Comparison of ENCODE assay signal across 9 cellular contexts in genomic region chr1:62508187-62508758, GRCh38.
DNase-seq lines count a peak whose midpoint lies in the region; ATAC-seq, FAIRE-seq and TF ChIP-seq lines count a peak whose summit lies in the region.
"Had no signal": no experiment of that assay in that cellular context is flagged by ENCODE, and none has a peak within 500 bp of the region (broad histone marks: within the 10 kb centered on the region; RNA-seq: fewer than 3 reads in every experiment).

No MANE protein-coding gene starts in this region.

- no peak overlapping the region for H2AFZ ChIP-seq in SK-N-SH (ENCODE audit: low read depth)

- no peak overlapping the region for H3K4me2 ChIP-seq in SK-N-SH

- ATAC-seq in GM21423 (IDR thresholded peaks at IDR 0.05; ENCODE audit: unreplicated experiment): no peak
- no peak for ATAC-seq in HG03280 (IDR thresholded peaks at IDR 0.05; ENCODE audit: unreplicated experiment)

- H3F3A ChIP-seq in SK-N-SH (replicated peaks; ENCODE audit: insufficient read depth): peaks cover 18% of the 10 kb centered on the region

- H3K4me1 ChIP-seq in SK-N-SH (ENCODE audit: control insufficient read depth in 1 of 2, insufficient read depth in 2 of 2, low read depth in 1 of 2, low read length in 1 of 2): no peaks in the 10 kb centered on the region; a peak in 2 of 4 replicates
- no peaks in the 10 kb centered on the region for H3K4me1 ChIP-seq in small intestine (ENCODE audit: control insufficient read depth in 2 of 2, insufficient read depth in 1 of 2, low read depth in 1 of 2, low read length in 1 of 2)

- no peak overlapping the region for H3K9ac ChIP-seq in SK-N-SH

- CTCF ChIA-PET in SK-N-SH (lab: Yijun Ruan, JAX): interaction anchor here (0.5 to 6.9 kb wide), 52 partner anchors 8 to 626 kb away, joined by 3 to 121 read pairs (median 4); partner anchors contain the start of gene DOCK7

- H3K27me3 ChIP-seq in SK-N-SH (ENCODE audit: insufficient read depth): no peaks in the 10 kb centered on the region
- no peaks in the 10 kb centered on the region for H3K27me3 ChIP-seq in small intestine (ENCODE audit: control insufficient read depth in 2 of 2, insufficient read depth in 2 of 2, low read length in 2 of 2)
- H3K27me3 ChIP-seq: neutrophil had no signal

- H3K36me3 ChIP-seq in SK-N-SH (replicated peaks in 1 of 2; ENCODE audit: control insufficient read depth in 1 of 2, insufficient read depth in 2 of 2, low read length in 1 of 2) (peaks cover 54 to 79% of the 10 kb centered on the region in 2 experiments), small intestine (ENCODE audit: control insufficient read depth in 2 of 2, insufficient read depth in 2 of 2, low read length in 2 of 2) (peaks cover 1 to 4% of the 10 kb centered on the region in 2 donors)
- H3K36me3 ChIP-seq: neutrophil had no signal

- peak; percentile 75 for TF ChIP-seq CTCF in SK-N-SH (IDR thresholded peaks at IDR 0.05)
- TF ChIP-seq CTCF in fibroblast of villous mesenchyme (IDR thresholded peaks at IDR 0.05; ENCODE audit: insufficient read depth, low read depth, low read length): peak; percentile 63

- H3K27ac ChIP-seq in SK-N-SH (ENCODE audit: low read depth in 2 of 2, low read length in 1 of 2) (no peak overlapping the region), small intestine (ENCODE audit: low read depth in 1 of 2, low read length in 1 of 2) (no peak overlapping the region)
- H3K27ac ChIP-seq: neutrophil had no signal

- POLR2A ChIA-PET in SK-N-SH (lab: Yijun Ruan, JAX): no interaction called here

- no peak for TF ChIP-seq EP300 in SK-N-SH (IDR thresholded peaks at IDR 0.05; ENCODE audit: borderline replicate concordance in 1 of 2, low read depth in 1 of 2, low read length in 1 of 2)

- 96% methylated on average over 1 of the region's 1 CpG for WGBS in SK-N-SH (ENCODE audit: low lambda C conversion rate)
- 90 to 95% (median 93%) methylated on average over 1 of the region's 1 CpG for WGBS in small intestine, 3 donors

- no peaks in the 10 kb centered on the region for H3K79me2 ChIP-seq in SK-N-SH (ENCODE audit: insufficient read depth)

- TF ChIP-seq RAD21 in SK-N-SH (IDR thresholded peaks at IDR 0.05; ENCODE audit: low read length): peak; percentile 77

- FAIRE-seq in small intestine (lab: Jason Lieb, UNC): peak; percentile 59

- H4K20me1 ChIP-seq in SK-N-SH (ENCODE audit: insufficient read depth): no peaks in the 10 kb centered on the region

- H3K9me2 ChIP-seq in SK-N-SH: no peaks in the 10 kb centered on the region

- peak; percentile 53 for DNase-seq in DMS53 treated with DMSO at 0.1 percent for 48 hours (lab: John Stamatoyannopoulos, UW; ENCODE audit: unreplicated experiment)
- peak; percentile 4 for DNase-seq in HuH-7 (ENCODE audit: low spot score)
- DNase-seq in SK-N-SH: peak; percentile 33
- DNase-seq in fibroblast of villous mesenchyme (ENCODE audit: low read depth): peak; percentile 60
- DNase-seq in small intestine: peak; percentile 46
- DNase-seq in islet precursor cell: no peak

- H3K9me3 ChIP-seq in SK-N-SH: no peaks in the 10 kb centered on the region
- H3K9me3 ChIP-seq in small intestine (ENCODE audit: control insufficient read depth, low read depth): no peaks in the 10 kb centered on the region
- H3K9me3 ChIP-seq: neutrophil had no signal

- H3K4me3 ChIP-seq in SK-N-SH (ENCODE audit: low read depth in 2 of 2, low read length in 1 of 2) (no peak overlapping the region), fibroblast of villous mesenchyme (ENCODE audit: low read depth, low read length) (no peak overlapping the region), small intestine (ENCODE audit: low read depth in 1 of 2, low read length in 2 of 2) (no peak overlapping the region)

TF ChIP-seq in SK-N-SH, 30 proteins besides CTCF, POLR2A, EP300 and RAD21:
- TF ChIP-seq NRF1 (IDR thresholded peaks at IDR 0.05; ENCODE audit: low read depth, low read length) (no peak), MEF2A (IDR thresholded peaks at IDR 0.05; ENCODE audit: borderline replicate concordance, low read depth) (no peak), IRF3 (IDR thresholded peaks at IDR 0.05; ENCODE audit: low read depth, low read length) (no peak), TCF12 (IDR thresholded peaks at IDR 0.05) (no peak), SMC3 (IDR thresholded peaks at IDR 0.05; ENCODE audit: low read depth, low read length) (peak; percentile 68)
- TF ChIP-seq, protein P1, sequence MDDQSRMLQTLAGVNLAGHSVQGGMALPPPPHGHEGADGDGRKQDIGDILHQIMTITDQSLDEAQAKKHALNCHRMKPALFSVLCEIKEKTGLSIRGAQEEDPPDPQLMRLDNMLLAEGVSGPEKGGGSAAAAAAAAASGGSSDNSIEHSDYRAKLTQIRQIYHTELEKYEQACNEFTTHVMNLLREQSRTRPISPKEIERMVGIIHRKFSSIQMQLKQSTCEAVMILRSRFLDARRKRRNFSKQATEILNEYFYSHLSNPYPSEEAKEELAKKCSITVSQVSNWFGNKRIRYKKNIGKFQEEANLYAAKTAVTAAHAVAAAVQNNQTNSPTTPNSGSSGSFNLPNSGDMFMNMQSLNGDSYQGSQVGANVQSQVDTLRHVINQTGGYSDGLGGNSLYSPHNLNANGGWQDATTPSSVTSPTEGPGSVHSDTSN (IDR thresholded peaks at IDR 0.05): no peak
